20 cellular contexts compared by ENCODE assay signal in genomic region chr6:30901436-30901835, GRCh38. TPM values are rescaled to one million over a fixed set of nuclear protein-coding genes. Genes with fewer than 3 reads are reported as not detected.
DNase-seq lines count a peak whose midpoint lies in the region; ATAC-seq, FAIRE-seq and TF ChIP-seq lines count a peak whose summit lies in the region.
"Had no signal": no experiment of that assay in that cellular context is flagged by ENCODE, and none has a peak within 500 bp of the region (broad histone marks: within the 10 kb centered on the region; RNA-seq: fewer than 3 reads in every experiment).

No MANE protein-coding gene starts in this region.

- H3K4me1 Mint-ChIP-seq in stimulated activated naive CD8-positive, alpha-beta T cell treated with anti-CD3 and anti-CD28 coated beads, Interleukin-15, amount 100 ng/mL, for 72 hours, result peaks cover 11% of the 10 kb centered on the region
- H3K4me1 Mint-ChIP-seq in CD8-positive, alpha-beta memory T cell, result no peaks in the 10 kb centered on the region
- H3K4me1 Mint-ChIP-seq: CD4-positive, alpha-beta memory T cell had no signal

- H3K27me3 Mint-ChIP-seq in stimulated activated naive CD8-positive, alpha-beta T cell treated with anti-CD3 and anti-CD28 coated beads, Interleukin-15, amount 100 ng/mL, for 72 hours, result no peaks in the 10 kb centered on the region
- no peaks in the 10 kb centered on the region for H3K27me3 Mint-ChIP-seq in CD8-positive, alpha-beta memory T cell
- H3K27me3 Mint-ChIP-seq: CD4-positive, alpha-beta memory T cell had no signal

- no peak overlapping the region for H3K27ac Mint-ChIP-seq in stimulated activated naive CD8-positive, alpha-beta T cell treated with anti-CD3 and anti-CD28 coated beads, Interleukin-15, amount 100 ng/mL, for 72 hours
- peak overlapping the region in 1 of 8 donors; percentile 66 for H3K27ac Mint-ChIP-seq in CD8-positive, alpha-beta memory T cell
- H3K27ac Mint-ChIP-seq: CD4-positive, alpha-beta memory T cell had no signal

- H2AFZ ChIP-seq in K562 (ENCODE audit: low read depth, low read length), result no peak overlapping the region

- FAIRE-seq in K562 (lab: Jason Lieb, UNC), result peak; percentile 44
- FAIRE-seq: G401.6, GM12892 had no signal

- H3K4me3 ChIP-seq in K562, result no peak overlapping the region
- H3K4me3 ChIP-seq in CD8-positive, alpha-beta memory T cell (ENCODE audit: low read length), result no peak overlapping the region

- peaks cover 0 to 6% of the 10 kb centered on the region in 2 experiments; a peak in 1 of 5 replicates for H3K4me1 ChIP-seq in K562 (replicated peaks in 1 of 2; ENCODE audit: control insufficient read depth in 2 of 2, insufficient read depth in 2 of 2, low read length in 2 of 2)
- H3K4me1 ChIP-seq in CD8-positive, alpha-beta memory T cell (ENCODE audit: insufficient read depth, low read length), result no peaks in the 10 kb centered on the region
- H3K4me1 ChIP-seq: Caco-2 had no signal

- no peak for TF ChIP-seq CTCF in K562 (IDR thresholded peaks at IDR 0.05 in 2 of 3, conservative IDR thresholded peaks at IDR 0.05 in 1 of 3; ENCODE audit: insufficient read depth in 2 of 3, low read depth in 1 of 3, low read length in 3 of 3)

- no peak overlapping the region for H3K4me2 ChIP-seq in K562 (ENCODE audit: insufficient read depth, low read length)

- H3K79me2 ChIP-seq in K562 (ENCODE audit: control insufficient read depth, insufficient read depth, low read length), result no peaks in the 10 kb centered on the region

- CTCF ChIA-PET in K562 (lab: Yijun Ruan, JAX; ENCODE audit: low intra/inter-chr PET ratio), result no interaction called here
- CTCF ChIA-PET in CD8-positive, alpha-beta memory T cell (lab: Charles Lee), result no interaction called here

- no peak for TF ChIP-seq POLR2A in K562 (conservative IDR thresholded peaks at IDR 0.05)

- no peak for TF ChIP-seq EP300 in K562 (IDR thresholded peaks at IDR 0.05; ENCODE audit: low read length)

- peak; percentile 33 for ATAC-seq in stimulated activated naive CD8-positive, alpha-beta T cell treated with anti-CD3 and anti-CD28 coated beads, Interleukin-15, amount 100 ng/mL, for 72 hours
- ATAC-seq in stimulated activated naive CD8-positive, alpha-beta T cell treated with anti-CD3 and anti-CD28 coated beads, Interleukin-15, Interleukin-2, amounts not matched to agents 100 U/mL and 50 U/mL, for 24 hours, result no peak
- ATAC-seq in K562 (no peak), left colon (peak; percentile 9), SK-N-SH treated with all-trans-retinoic acid at 6 μM for 48 hours (no peak; the same call in 2 of the 3 replicates)

- POLR2A ChIA-PET in K562 (lab: Yijun Ruan, JAX), result interaction anchor here (1.6 to 2.2 kb wide), 2 partner anchors 17 to 28 kb away, joined by 5 to 6 read pairs; partner anchors contain the start of gene DDR1
- POLR2A ChIA-PET in CD8-positive, alpha-beta memory T cell (lab: Charles Lee), result no interaction called here

- in situ Hi-C loops in K562 (cut with MboI), result no loop called here

- H3K27me3 ChIP-seq in K562 (ENCODE audit: control insufficient read depth in 2 of 2, insufficient read depth in 2 of 2, low read length in 2 of 2), result no peaks in the 10 kb centered on the region
- no peaks in the 10 kb centered on the region for H3K27me3 ChIP-seq in CD8-positive, alpha-beta memory T cell (ENCODE audit: insufficient read depth, low read length, poor library complexity, severe bottlenecking)

- intact Hi-C loops in K562 (cut with micrococcal nuclease), result no loop called here
- intact Hi-C loops in left colon (cut with DNase I, micrococcal nuclease), result no loop called here

- H3K36me3 ChIP-seq in K562 (ENCODE audit: control insufficient read depth, insufficient read depth, low read length), result peaks cover 32% of the 10 kb centered on the region; the same call in 2 of the 3 replicates
- H3K36me3 ChIP-seq in CD8-positive, alpha-beta memory T cell (ENCODE audit: insufficient read depth, low read length), result no peaks in the 10 kb centered on the region

- no peak for TF ChIP-seq RAD21 in K562 (CRISPR knock-in tag; conservative IDR thresholded peaks at IDR 0.05 in 1 of 2, IDR thresholded peaks at IDR 0.05 in 1 of 2)

- H3K4me3 Mint-ChIP-seq in stimulated activated naive CD8-positive, alpha-beta T cell treated with anti-CD3 and anti-CD28 coated beads, Interleukin-15, amount 100 ng/mL, for 72 hours, result no peak overlapping the region
- H3K4me3 Mint-ChIP-seq in CD8-positive, alpha-beta memory T cell, result no peak overlapping the region
- H3K4me3 Mint-ChIP-seq: CD4-positive, alpha-beta memory T cell had no signal

- no peak for DNase-seq in stimulated activated naive CD8-positive, alpha-beta T cell treated with anti-CD3 and anti-CD28 coated beads, Interleukin-15, amount 100 ng/mL, for 72 hours
- DNase-seq in stimulated activated naive CD8-positive, alpha-beta T cell treated with anti-CD3 and anti-CD28 coated beads, Interleukin-15, Interleukin-2, amounts not matched to agents 100 U/mL and 50 U/mL, for 24 hours, result no peak
- DNase-seq in K562 (ENCODE audit: extremely low read depth in 1 of 4, low spot score in 3 of 4), result no peak
- no peak for DNase-seq in left colon
- DNase-seq in NCI-H1694 (lab: John Stamatoyannopoulos, UW), result no peak
- no peak for DNase-seq in CD8-positive, alpha-beta memory T cell
- DNase-seq: C1 segment of cervical spinal cord; Caco-2; CD4-positive, alpha-beta memory T cell; DMS153; DND-41; GOT3; H7; HCEC 1CT had no signal

- BruUV-seq in K562 (replicated peaks; lab: Mats Ljungman, UMichigan), result no TSS peak

- no peaks in the 10 kb centered on the region for H3K9me1 ChIP-seq in K562 (ENCODE audit: control insufficient read depth, insufficient read depth, low read length)

- no peaks in the 10 kb centered on the region for H4K20me1 ChIP-seq in K562 (replicated peaks; ENCODE audit: control insufficient read depth, insufficient read depth, low read length)

- peaks cover 0 to 23% (median 0%) of the 10 kb centered on the region in 3 donors for H3K36me3 Mint-ChIP-seq in CD8-positive, alpha-beta memory T cell

- H3K9ac ChIP-seq in K562 (ENCODE audit: insufficient read depth in 1 of 2, low read depth in 2 of 2, low read length in 2 of 2), result no peak overlapping the region

- H3K9me3 ChIP-seq in K562 (replicated peaks; ENCODE audit: control insufficient read depth, insufficient read depth, low read depth, low read length), result no peaks in the 10 kb centered on the region
- H3K9me3 ChIP-seq in CD8-positive, alpha-beta memory T cell (ENCODE audit: low read length), result no peaks in the 10 kb centered on the region
- H3K9me3 ChIP-seq: Caco-2 had no signal

- no peak overlapping the region for H3K27ac ChIP-seq in K562 (ENCODE audit: extremely low read depth, low read depth, low read length)
- H3K27ac ChIP-seq in CD8-positive, alpha-beta memory T cell (ENCODE audit: low read depth, low read length), result no peak overlapping the region

- H3K9me3 Mint-ChIP-seq in stimulated activated naive CD8-positive, alpha-beta T cell treated with anti-CD3 and anti-CD28 coated beads, Interleukin-15, amount 100 ng/mL, for 72 hours, result no peaks in the 10 kb centered on the region
- no peaks in the 10 kb centered on the region for H3K9me3 Mint-ChIP-seq in CD8-positive, alpha-beta memory T cell
- H3K9me3 Mint-ChIP-seq: CD4-positive, alpha-beta memory T cell had no signal

RNA-seq across cellular contexts. Expression of gene GTF2H4, which starts 6.6 kb away (rescaled TPM):
- 228 and 428 TPM in 2 replicates for total RNA-seq in K562 (2011; cell fraction: chromatin; rRNA removed; ENCODE audit: low replicate concordance)
- total RNA-seq in K562 (2011; cell fraction: nucleolus; rRNA removed), result 202 and 247 TPM in 2 replicates
- total RNA-seq in K562 (2011; cell fraction: nucleoplasm; rRNA removed), result 179 and 226 TPM in 2 replicates
- total RNA-seq in K562 (2014; rRNA removed), result 30.5 and 55.3 TPM in 2 replicates
- 36.1 and 39.6 TPM in 2 replicates for total RNA-seq in K562 (2014; rRNA removed; fragmentation: Illumina TruSeq; extraction: Trizol)
- 38.3 and 38.6 TPM in 2 replicates for total RNA-seq in K562 (2015; rRNA removed; fragmentation: Illumina TruSeq; extraction: Trizol)
- total RNA-seq in K562 (2021), result 70.6 and 80.5 TPM in 2 replicates
- polyA plus RNA-seq in K562 (2011; rRNA removed), result 60.1 and 75.6 TPM in 2 replicates
- polyA plus RNA-seq in K562 (2011; cell fraction: cytosol; rRNA removed), result 57.7 and 65.7 TPM in 2 replicates
- polyA plus RNA-seq in K562 (2011; cell fraction: nucleus; rRNA removed), result 584 and 671 TPM in 2 replicates
- 66.1 and 69.0 TPM in 2 replicates for polyA plus RNA-seq in K562 (2012)
- polyA plus RNA-seq in K562 (2014; fragmentation: Illumina TruSeq; extraction: Trizol), result 57.1 and 76.3 TPM in 2 replicates
- 1 to 10 TPM; 3.6 to 5.2 TPM for polyA plus RNA-seq in K562 (2014; fragmentation: Nextera tagmentation; extraction: Ambion mirVana)
- polyA plus RNA-seq in K562 (2014; rRNA removed), result 86.1 and 95.0 TPM in 2 replicates
- polyA minus RNA-seq in K562 (2011; rRNA and poly(A)+ RNA removed), result 37.2 and 37.6 TPM in 2 replicates
- 16.6 and 20.2 TPM in 2 replicates for polyA minus RNA-seq in K562 (2011; cell fraction: cytosol; rRNA and poly(A)+ RNA removed)
- 60.9 and 104 TPM in 2 replicates for polyA minus RNA-seq in K562 (2011; cell fraction: nucleus; rRNA and poly(A)+ RNA removed)
- total RNA-seq in left colon, result 10 to 100 TPM; 18.3 to 34.4 TPM
- 10 to 100 TPM; 48.2 to 55.3 TPM for total RNA-seq in CD8-positive, alpha-beta memory T cell
- polyA plus RNA-seq in CD8-positive, alpha-beta memory T cell, result 7.5 TPM

RNA-seq across cellular contexts. Expression of gene VARS2, which starts 12.6 kb away (rescaled TPM):
- 134 and 271 TPM in 2 replicates for total RNA-seq in K562 (2011; cell fraction: chromatin; rRNA removed; ENCODE audit: low replicate concordance)
- 116 and 125 TPM in 2 replicates for total RNA-seq in K562 (2011; cell fraction: nucleolus; rRNA removed)
- 117 and 125 TPM in 2 replicates for total RNA-seq in K562 (2011; cell fraction: nucleoplasm; rRNA removed)
- 31.1 and 46.0 TPM in 2 replicates for total RNA-seq in K562 (2014; rRNA removed)
- 16.8 and 18.5 TPM in 2 replicates for total RNA-seq in K562 (2014; rRNA removed; fragmentation: Illumina TruSeq; extraction: Trizol)
- total RNA-seq in K562 (2015; rRNA removed; fragmentation: Illumina TruSeq; extraction: Trizol), result 23.3 and 26.3 TPM in 2 replicates
- total RNA-seq in K562 (2021), result 41.0 and 48.0 TPM in 2 replicates
- 35.1 and 56.2 TPM in 2 replicates for polyA plus RNA-seq in K562 (2011; rRNA removed)
- 28.8 and 33.9 TPM in 2 replicates for polyA plus RNA-seq in K562 (2011; cell fraction: cytosol; rRNA removed)
- 263 and 308 TPM in 2 replicates for polyA plus RNA-seq in K562 (2011; cell fraction: nucleus; rRNA removed)
- 38.5 and 55.4 TPM in 2 replicates for polyA plus RNA-seq in K562 (2012)
- 28.3 and 29.9 TPM in 2 replicates for polyA plus RNA-seq in K562 (2014; fragmentation: Illumina TruSeq; extraction: Trizol)
- 1 to 10 TPM; 1.6 to 2.3 TPM for polyA plus RNA-seq in K562 (2014; fragmentation: Nextera tagmentation; extraction: Ambion mirVana)
- 44.8 and 53.6 TPM in 2 replicates for polyA plus RNA-seq in K562 (2014; rRNA removed)
- polyA minus RNA-seq in K562 (2011; rRNA and poly(A)+ RNA removed), result 46.2 and 47.8 TPM in 2 replicates
- polyA minus RNA-seq in K562 (2011; cell fraction: cytosol; rRNA and poly(A)+ RNA removed), result 18.4 and 32.6 TPM in 2 replicates
- polyA minus RNA-seq in K562 (2011; cell fraction: nucleus; rRNA and poly(A)+ RNA removed), result 28.9 and 49.2 TPM in 2 replicates
- total RNA-seq in left colon, result 10 to 100 TPM; 17.7 to 34.8 TPM
- 10 to 100 TPM; 82.4 to 86.0 TPM for total RNA-seq in CD8-positive, alpha-beta memory T cell
- 16.2 TPM for polyA plus RNA-seq in CD8-positive, alpha-beta memory T cell

RNA-seq across cellular contexts. Expression of gene DDR1, which starts 17.1 kb away (rescaled TPM):
- 77.6 and 145 TPM in 2 replicates for total RNA-seq in K562 (2011; cell fraction: chromatin; rRNA removed; ENCODE audit: low replicate concordance)
- 121 and 123 TPM in 2 replicates for total RNA-seq in K562 (2011; cell fraction: nucleolus; rRNA removed)
- total RNA-seq in K562 (2011; cell fraction: nucleoplasm; rRNA removed), result 99.0 and 108 TPM in 2 replicates
- total RNA-seq in K562 (2014; rRNA removed) (19.9 and 27.1 TPM in 2 replicates), K562 (2014; rRNA removed; fragmentation: Illumina TruSeq; extraction: Trizol) (10.5 and 12.2 TPM in 2 replicates), K562 (2015; rRNA removed; fragmentation: Illumina TruSeq; extraction: Trizol) (10.0 and 11.1 TPM in 2 replicates), K562 (2021) (42.9 and 44.6 TPM in 2 replicates), left colon (100 to 1,000 TPM; 297 to 333 TPM)
- polyA plus RNA-seq in K562 (2011; rRNA removed) (11.2 and 19.0 TPM in 2 replicates), K562 (2014; fragmentation: Illumina TruSeq; extraction: Trizol) (16.0 and 19.8 TPM in 2 replicates), K562 (2014; fragmentation: Nextera tagmentation; extraction: Ambion mirVana) (1 to 10 TPM; 1.4 to 1.6 TPM), K562 (2014; rRNA removed) (19.3 and 20.2 TPM in 2 replicates)
- 17.3 and 19.2 TPM in 2 replicates for polyA plus RNA-seq in K562 (2011; cell fraction: cytosol; rRNA removed)
- polyA plus RNA-seq in K562 (2011; cell fraction: nucleus; rRNA removed), result 47.9 and 67.4 TPM in 2 replicates
- 25.5 and 32.6 TPM in 2 replicates for polyA plus RNA-seq in K562 (2012)
- 16.3 and 21.0 TPM in 2 replicates for polyA minus RNA-seq in K562 (2011; rRNA and poly(A)+ RNA removed)
- 26.3 and 45.5 TPM in 2 replicates for polyA minus RNA-seq in K562 (2011; cell fraction: cytosol; rRNA and poly(A)+ RNA removed)
- 27.9 and 41.7 TPM in 2 replicates for polyA minus RNA-seq in K562 (2011; cell fraction: nucleus; rRNA and poly(A)+ RNA removed)
- 10 to 100 TPM; 10.1 to 10.5 TPM for total RNA-seq in CD8-positive, alpha-beta memory T cell
- 1.2 TPM for polyA plus RNA-seq in CD8-positive, alpha-beta memory T cell

RNA-seq across cellular contexts. Expression of gene SFTA2, which starts 30.5 kb away (rescaled TPM):
- not detected in 2 replicates for total RNA-seq in K562 (2011; cell fraction: chromatin; rRNA removed; ENCODE audit: low replicate concordance)
- total RNA-seq in K562 (2011; cell fraction: nucleolus; rRNA removed), result not detected in 2 replicates
- not detected in 2 replicates for total RNA-seq in K562 (2011; cell fraction: nucleoplasm; rRNA removed)
- total RNA-seq in K562 (2014; rRNA removed), result not detected in 2 replicates
- not detected in 2 replicates for total RNA-seq in K562 (2014; rRNA removed; fragmentation: Illumina TruSeq; extraction: Trizol)
- total RNA-seq in K562 (2015; rRNA removed; fragmentation: Illumina TruSeq; extraction: Trizol), result not detected in 2 replicates
- 0.78 TPM in 1 of 2 replicates, not detected in the other for total RNA-seq in K562 (2021)
- not detected in 2 replicates for polyA plus RNA-seq in K562 (2011; rRNA removed)
- polyA plus RNA-seq in K562 (2011; cell fraction: cytosol; rRNA removed), result not detected in 2 replicates
- polyA plus RNA-seq in K562 (2011; cell fraction: nucleus; rRNA removed), result not detected in 2 replicates
- polyA plus RNA-seq in K562 (2012), result 0.17 TPM in 1 of 2 replicates, not detected in the other
- not detected in 2 replicates for polyA plus RNA-seq in K562 (2014; fragmentation: Illumina TruSeq; extraction: Trizol)
- polyA plus RNA-seq in K562 (2014; fragmentation: Nextera tagmentation; extraction: Ambion mirVana), result not detected
- not detected in 2 replicates for polyA plus RNA-seq in K562 (2014; rRNA removed)
- not detected in 2 replicates for polyA minus RNA-seq in K562 (2011; rRNA and poly(A)+ RNA removed)
- not detected in 2 replicates for polyA minus RNA-seq in K562 (2011; cell fraction: cytosol; rRNA and poly(A)+ RNA removed)
- polyA minus RNA-seq in K562 (2011; cell fraction: nucleus; rRNA and poly(A)+ RNA removed), result not detected in 2 replicates
- total RNA-seq in left colon, result not detected
- not detected for total RNA-seq in CD8-positive, alpha-beta memory T cell
- polyA plus RNA-seq in CD8-positive, alpha-beta memory T cell, result not detected
- total RNA-seq: A172, A673, H7 had no signal
- polyA plus RNA-seq: BJ; CD4-positive, alpha-beta memory T cell had no signal

RNA-seq across cellular contexts. Expression of gene MUCL3, which starts 39.3 kb away (rescaled TPM):
- not detected in 2 replicates for total RNA-seq in K562 (2011; cell fraction: chromatin; rRNA removed; ENCODE audit: low replicate concordance)
- total RNA-seq in K562 (2011; cell fraction: nucleolus; rRNA removed), result not detected in 2 replicates
- not detected in 2 replicates for total RNA-seq in K562 (2011; cell fraction: nucleoplasm; rRNA removed)
- not detected in 2 replicates for total RNA-seq in K562 (2014; rRNA removed)
- total RNA-seq in K562 (2014; rRNA removed; fragmentation: Illumina TruSeq; extraction: Trizol), result not detected in 2 replicates
- total RNA-seq in K562 (2015; rRNA removed; fragmentation: Illumina TruSeq; extraction: Trizol), result not detected in 2 replicates
- total RNA-seq in K562 (2021), result not detected in 2 replicates
- polyA plus RNA-seq in K562 (2011; rRNA removed), result not detected in 2 replicates
- not detected in 2 replicates for polyA plus RNA-seq in K562 (2011; cell fraction: cytosol; rRNA removed)
- not detected in 2 replicates for polyA plus RNA-seq in K562 (2011; cell fraction: nucleus; rRNA removed)
- 0.03 and 0.07 TPM in 2 replicates for polyA plus RNA-seq in K562 (2012)
- polyA plus RNA-seq in K562 (2014; fragmentation: Illumina TruSeq; extraction: Trizol), result not detected in 2 replicates
- polyA plus RNA-seq in K562 (2014; fragmentation: Nextera tagmentation; extraction: Ambion mirVana), result not detected
- 0.07 TPM in 1 of 2 replicates, not detected in the other for polyA plus RNA-seq in K562 (2014; rRNA removed)
- polyA minus RNA-seq in K562 (2011; rRNA and poly(A)+ RNA removed), result not detected in 2 replicates
- not detected in 2 replicates for polyA minus RNA-seq in K562 (2011; cell fraction: cytosol; rRNA and poly(A)+ RNA removed)
- polyA minus RNA-seq in K562 (2011; cell fraction: nucleus; rRNA and poly(A)+ RNA removed), result not detected in 2 replicates
- not detected for total RNA-seq in left colon
- not detected for total RNA-seq in CD8-positive, alpha-beta memory T cell
- polyA plus RNA-seq in CD8-positive, alpha-beta memory T cell, result not detected
- total RNA-seq: A172; A673; Caco-2; CD4-positive, alpha-beta memory T cell; H7 had no signal
- polyA plus RNA-seq: BJ; CD4-positive, alpha-beta memory T cell had no signal

Comparison
In these comparisons a context has a peak if more than half of its experiments do, and no peak if none do; other contexts are left out.
1. ATAC-seq: peak in stimulated activated naive CD8-positive, alpha-beta T cell treated with anti-CD3 and anti-CD28 coated beads, Interleukin-15, amount 100 ng/mL, for 72 hours (single experiment) and left colon (single experiment); none in stimulated activated naive CD8-positive, alpha-beta T cell treated with anti-CD3 and anti-CD28 coated beads, Interleukin-15, Interleukin-2, amounts not matched to agents 100 U/mL and 50 U/mL, for 24 hours (single experiment), K562 (single experiment) and SK-N-SH treated with all-trans-retinoic acid at 6 μM for 48 hours (single experiment).